In genomic region chr11:108664730-108665525, GRCh38 we compare ENCODE assay signal across 1 cellular context.
A peak's percentile ranks its signal among the peaks of the same experiment; 100 is the strongest.
TF ChIP-seq lines count a peak whose summit lies in the region.

TSS of gene DDX10 (plus strand) at chr11:108665069. CDS start at chr11:108665154, 85 bp downstream.

TF ChIP-seq in HEK293, 187 proteins besides CTCF, POLR2A, EP300 and RAD21 (continued from another document and continues in another):
- TF ChIP-seq ZNF398 (tag by site-specific recombination; IDR thresholded peaks at IDR 0.05) (no peak), ZNF112 (tag by site-specific recombination; IDR thresholded peaks at IDR 0.05) (no peak), PRDM2 (tag by site-specific recombination; IDR thresholded peaks at IDR 0.05; ENCODE audit: borderline replicate concordance) (no peak), ZNF302 (tag by site-specific recombination; IDR thresholded peaks at IDR 0.05; ENCODE audit: low read depth) (no peak), ZNF274 (IDR thresholded peaks at IDR 0.05; ENCODE audit: low read length) (no peak), ZNF274 (tag by site-specific recombination; IDR thresholded peaks at IDR 0.05; ENCODE audit: borderline replicate concordance) (no peak), SETDB1 (IDR thresholded peaks at IDR 0.05; ENCODE audit: insufficient read length, low read length) (no peak), ZNF266 (tag by site-specific recombination; IDR thresholded peaks at IDR 0.05; ENCODE audit: low read depth) (no peak), ZNF623 (tag by site-specific recombination; IDR thresholded peaks at IDR 0.05) (no peak), HOXD13 (CRISPR knock-in tag; IDR thresholded peaks at IDR 0.05; ENCODE audit: borderline replicate concordance) (no peak), ZNF830 (tag by site-specific recombination; IDR thresholded peaks at IDR 0.05; ENCODE audit: low read depth) (no peak), ZNF639 (tag by site-specific recombination; IDR thresholded peaks at IDR 0.05) (0 out of 2 replicates have a peak, but pooled peaks have one; percentile 24), KLF16 (tag by site-specific recombination; IDR thresholded peaks at IDR 0.05) (no peak), ZBTB17 (tag by site-specific recombination; IDR thresholded peaks at IDR 0.05) (no peak), ZNF174 (tag by site-specific recombination; IDR thresholded peaks at IDR 0.05) (no peak), ZNF404 (tag by site-specific recombination; IDR thresholded peaks at IDR 0.05) (no peak), ZNF155 (tag by site-specific recombination; IDR thresholded peaks at IDR 0.05) (no peak), ZNF513 (tag by site-specific recombination; IDR thresholded peaks at IDR 0.05) (no peak), ZFP3 (tag by site-specific recombination; IDR thresholded peaks at IDR 0.05; ENCODE audit: low read depth) (no peak), MEIS1 (CRISPR knock-in tag; IDR thresholded peaks at IDR 0.05; ENCODE audit: borderline replicate concordance) (no peak), ZNF785 (tag by site-specific recombination; IDR thresholded peaks at IDR 0.05) (no peak), ZNF211 (tag by site-specific recombination; IDR thresholded peaks at IDR 0.05; ENCODE audit: low read depth) (no peak), ZNF341 (tag by site-specific recombination; IDR thresholded peaks at IDR 0.05; ENCODE audit: low read depth) (peak; percentile 71), ZNF624 (tag by site-specific recombination; IDR thresholded peaks at IDR 0.05) (no peak), ZNF24 (tag by site-specific recombination; IDR thresholded peaks at IDR 0.05) (0 out of 2 replicates have a peak, but pooled peaks have one; percentile 5), BCL11A (tag by site-specific recombination; IDR thresholded peaks at IDR 0.05; ENCODE audit: low read depth) (no peak), ZBTB44 (tag by site-specific recombination; IDR thresholded peaks at IDR 0.05) (no peak), ZFP69B (tag by site-specific recombination; IDR thresholded peaks at IDR 0.05) (no peak), ZNF488 (tag by site-specific recombination; IDR thresholded peaks at IDR 0.05) (no peak), ZNF600 (tag by site-specific recombination; IDR thresholded peaks at IDR 0.05) (peak; percentile 48; the same call in 1 of the 2 replicates)
- TF ChIP-seq, protein P1, sequence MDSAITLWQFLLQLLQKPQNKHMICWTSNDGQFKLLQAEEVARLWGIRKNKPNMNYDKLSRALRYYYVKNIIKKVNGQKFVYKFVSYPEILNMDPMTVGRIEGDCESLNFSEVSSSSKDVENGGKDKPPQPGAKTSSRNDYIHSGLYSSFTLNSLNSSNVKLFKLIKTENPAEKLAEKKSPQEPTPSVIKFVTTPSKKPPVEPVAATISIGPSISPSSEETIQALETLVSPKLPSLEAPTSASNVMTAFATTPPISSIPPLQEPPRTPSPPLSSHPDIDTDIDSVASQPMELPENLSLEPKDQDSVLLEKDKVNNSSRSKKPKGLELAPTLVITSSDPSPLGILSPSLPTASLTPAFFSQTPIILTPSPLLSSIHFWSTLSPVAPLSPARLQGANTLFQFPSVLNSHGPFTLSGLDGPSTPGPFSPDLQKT (IDR thresholded peaks at IDR 0.05; ENCODE audit: borderline replicate concordance, low read depth, low read length), result no peak
- TF ChIP-seq, protein P2, sequence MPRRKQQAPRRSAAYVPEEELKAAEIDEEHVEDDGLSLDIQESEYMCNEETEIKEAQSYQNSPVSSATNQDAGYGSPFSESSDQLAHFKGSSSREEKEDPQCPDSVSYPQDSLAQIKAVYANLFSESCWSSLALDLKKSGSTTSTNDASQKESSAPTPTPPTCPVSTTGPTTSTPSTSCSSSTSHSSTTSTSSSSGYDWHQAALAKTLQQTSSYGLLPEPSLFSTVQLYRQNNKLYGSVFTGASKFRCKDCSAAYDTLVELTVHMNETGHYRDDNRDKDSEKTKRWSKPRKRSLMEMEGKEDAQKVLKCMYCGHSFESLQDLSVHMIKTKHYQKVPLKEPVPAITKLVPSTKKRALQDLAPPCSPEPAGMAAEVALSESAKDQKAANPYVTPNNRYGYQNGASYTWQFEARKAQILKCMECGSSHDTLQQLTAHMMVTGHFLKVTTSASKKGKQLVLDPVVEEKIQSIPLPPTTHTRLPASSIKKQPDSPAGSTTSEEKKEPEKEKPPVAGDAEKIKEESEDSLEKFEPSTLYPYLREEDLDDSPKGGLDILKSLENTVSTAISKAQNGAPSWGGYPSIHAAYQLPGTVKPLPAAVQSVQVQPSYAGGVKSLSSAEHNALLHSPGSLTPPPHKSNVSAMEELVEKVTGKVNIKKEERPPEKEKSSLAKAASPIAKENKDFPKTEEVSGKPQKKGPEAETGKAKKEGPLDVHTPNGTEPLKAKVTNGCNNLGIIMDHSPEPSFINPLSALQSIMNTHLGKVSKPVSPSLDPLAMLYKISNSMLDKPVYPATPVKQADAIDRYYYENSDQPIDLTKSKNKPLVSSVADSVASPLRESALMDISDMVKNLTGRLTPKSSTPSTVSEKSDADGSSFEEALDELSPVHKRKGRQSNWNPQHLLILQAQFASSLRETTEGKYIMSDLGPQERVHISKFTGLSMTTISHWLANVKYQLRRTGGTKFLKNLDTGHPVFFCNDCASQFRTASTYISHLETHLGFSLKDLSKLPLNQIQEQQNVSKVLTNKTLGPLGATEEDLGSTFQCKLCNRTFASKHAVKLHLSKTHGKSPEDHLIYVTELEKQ (tag by site-specific recombination; IDR thresholded peaks at IDR 0.05; ENCODE audit: borderline replicate concordance), result no peak
- TF ChIP-seq, protein P3, sequence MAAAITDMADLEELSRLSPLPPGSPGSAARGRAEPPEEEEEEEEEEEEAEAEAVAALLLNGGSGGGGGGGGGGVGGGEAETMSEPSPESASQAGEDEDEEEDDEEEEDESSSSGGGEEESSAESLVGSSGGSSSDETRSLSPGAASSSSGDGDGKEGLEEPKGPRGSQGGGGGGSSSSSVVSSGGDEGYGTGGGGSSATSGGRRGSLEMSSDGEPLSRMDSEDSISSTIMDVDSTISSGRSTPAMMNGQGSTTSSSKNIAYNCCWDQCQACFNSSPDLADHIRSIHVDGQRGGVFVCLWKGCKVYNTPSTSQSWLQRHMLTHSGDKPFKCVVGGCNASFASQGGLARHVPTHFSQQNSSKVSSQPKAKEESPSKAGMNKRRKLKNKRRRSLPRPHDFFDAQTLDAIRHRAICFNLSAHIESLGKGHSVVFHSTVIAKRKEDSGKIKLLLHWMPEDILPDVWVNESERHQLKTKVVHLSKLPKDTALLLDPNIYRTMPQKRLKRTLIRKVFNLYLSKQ (tag by site-specific recombination; IDR thresholded peaks at IDR 0.05; ENCODE audit: borderline replicate concordance), result no peak
